ENCODE assay signal across 7 cellular contexts in the genomic region with DNA sequence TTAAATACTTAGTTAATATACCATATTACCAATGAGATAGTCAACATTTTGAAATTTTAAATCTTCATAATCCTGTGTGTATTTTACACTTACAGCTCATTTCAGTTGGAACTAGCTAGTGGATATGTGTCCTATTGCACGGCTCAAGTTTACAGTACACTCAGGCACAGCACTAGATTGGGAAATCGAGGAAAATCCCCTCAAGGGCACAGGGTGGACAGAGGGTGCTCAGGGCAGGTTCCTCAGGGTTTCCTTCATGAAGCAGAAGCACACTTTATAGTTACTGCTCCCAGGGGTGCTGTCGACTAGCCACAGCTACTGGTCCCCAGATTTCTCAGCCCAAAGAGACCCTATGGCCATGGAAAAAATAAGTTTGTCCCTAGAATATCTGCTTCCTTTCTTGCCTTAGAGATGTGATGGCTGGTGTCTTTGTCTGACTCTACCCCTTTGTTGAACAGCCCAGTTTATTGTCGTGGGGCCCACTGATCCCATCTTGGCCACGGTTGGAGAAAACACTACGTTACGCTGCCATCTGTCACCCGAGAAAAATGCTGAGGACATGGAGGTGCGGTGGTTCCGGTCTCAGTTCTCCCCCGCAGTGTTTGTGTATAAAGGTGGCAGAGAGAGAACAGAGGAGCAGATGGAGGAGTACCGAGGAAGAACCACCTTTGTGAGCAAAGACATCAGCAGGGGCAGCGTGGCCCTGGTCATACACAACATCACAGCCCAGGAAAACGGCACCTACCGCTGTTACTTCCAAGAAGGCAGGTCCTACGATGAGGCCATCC. TPM values are rescaled to one million over a fixed set of nuclear protein-coding genes. Genes with fewer than 3 reads are reported as not detected.
DNase-seq lines count a peak whose midpoint lies in the region; ATAC-seq and TF ChIP-seq lines count a peak whose summit lies in the region.
"Had no signal": no experiment of that assay in that cellular context is flagged by ENCODE, and none has a peak within 500 bp of the region (broad histone marks: within the 10 kb centered on the region; RNA-seq: fewer than 3 reads in every experiment).

No MANE protein-coding gene starts in this region.

- POLR2A ChIA-PET in activated CD4-positive, alpha-beta T cell treated with anti-CD3 and anti-CD28 coated beads for 36 hours (lab: Charles Lee) = no interaction called here

- peak overlapping the region; percentile 63 for H3K27ac Mint-ChIP-seq in activated CD4-positive, alpha-beta T cell treated with anti-CD3 and anti-CD28 coated beads for 36 hours
- H3K27ac Mint-ChIP-seq in endodermal cell = no peak overlapping the region
- peak overlapping the region; percentile 98 for H3K27ac Mint-ChIP-seq in stimulated activated memory B cell treated with anti-CD40 and anti-IgM and Interleukin-4, amounts not matched to agents 10 μg/mL and 1 μg/mL and 100 μg/mL, for 72 hours

- CTCF ChIA-PET in activated CD4-positive, alpha-beta T cell treated with anti-CD3 and anti-CD28 coated beads for 36 hours (lab: Charles Lee) = no interaction called here

- 93 to 95% methylated on average over 12 to 16 of the region's 16 CpGs for WGBS in endodermal cell (ENCODE audit: insufficient coverage in 1 of 2, insufficient read length in 1 of 2), 2 experiments

- H3K9me3 ChIP-seq in endodermal cell (ENCODE audit: control insufficient read depth, low read length) = no peaks in the 10 kb centered on the region

- H3K27ac ChIP-seq in endodermal cell (ENCODE audit: low read depth, low read length) = no peak overlapping the region

- intact Hi-C loops in activated CD4-positive, alpha-beta T cell treated with anti-CD3 and anti-CD28 coated beads for 36 hours (cut with DNase I, micrococcal nuclease) = loop anchor here in 1 of 2 experiments (2.0 to 5.0 kb wide), 2 partner anchors 18 to 78 kb away; a partner anchor contains a TSS

- no peak for ATAC-seq in activated CD4-positive, alpha-beta T cell treated with anti-CD3 and anti-CD28 coated beads for 36 hours
- ATAC-seq in stimulated activated memory B cell treated with anti-CD40 and anti-IgM and Interleukin-4, amounts not matched to agents 10 μg/mL and 1 μg/mL and 100 μg/mL, for 72 hours = no peak

- H3K27me3 ChIP-seq in endodermal cell (ENCODE audit: control insufficient read depth, insufficient read depth, low read length, poor library complexity, severe bottlenecking) = no peaks in the 10 kb centered on the region

- DNase-seq in activated CD4-positive, alpha-beta T cell treated with anti-CD3 and anti-CD28 coated beads for 36 hours = no peak
- DNase-seq in activated CD4-positive, alpha-beta T cell treated with anti-CD3 and anti-CD28 coated beads, Interleukin-2, amount 50 U/mL, for 4 hours = no peak
- DNase-seq in endodermal cell = no peak
- DNase-seq in SW480 (ENCODE audit: low spot score) = no peak
- no peak for DNase-seq in amniotic stem cell (lab: John Stamatoyannopoulos, UW)
- DNase-seq: NCI-H2171 had no signal

- H3K4me1 Mint-ChIP-seq in activated CD4-positive, alpha-beta T cell treated with anti-CD3 and anti-CD28 coated beads for 36 hours = peaks cover 52% of the 10 kb centered on the region
- peaks cover 17% of the 10 kb centered on the region for H3K4me1 Mint-ChIP-seq in endodermal cell
- peaks cover 72% of the 10 kb centered on the region for H3K4me1 Mint-ChIP-seq in stimulated activated memory B cell treated with anti-CD40 and anti-IgM and Interleukin-4, amounts not matched to agents 10 μg/mL and 1 μg/mL and 100 μg/mL, for 72 hours

- H3K4me1 ChIP-seq in endodermal cell (ENCODE audit: control insufficient read depth, insufficient read depth, low read length) = no peaks in the 10 kb centered on the region

- peaks cover 36% of the 10 kb centered on the region for H3K36me3 ChIP-seq in endodermal cell (ENCODE audit: control insufficient read depth, insufficient read depth, low read length)

- H3K27me3 Mint-ChIP-seq in activated CD4-positive, alpha-beta T cell treated with anti-CD3 and anti-CD28 coated beads for 36 hours = no peaks in the 10 kb centered on the region
- no peaks in the 10 kb centered on the region for H3K27me3 Mint-ChIP-seq in endodermal cell (ENCODE audit: insufficient read depth)
- no peaks in the 10 kb centered on the region for H3K27me3 Mint-ChIP-seq in stimulated activated memory B cell treated with anti-CD40 and anti-IgM and Interleukin-4, amounts not matched to agents 10 μg/mL and 1 μg/mL and 100 μg/mL, for 72 hours

- TF ChIP-seq CTCF in endodermal cell (conservative IDR thresholded peaks at IDR 0.05) = no peak

- H3K4me3 ChIP-seq in endodermal cell (ENCODE audit: low read length) = peak overlapping the region; percentile 98

- H3K4me3 Mint-ChIP-seq in activated CD4-positive, alpha-beta T cell treated with anti-CD3 and anti-CD28 coated beads for 36 hours = peak overlapping the region; percentile 59
- H3K4me3 Mint-ChIP-seq in endodermal cell = peak overlapping the region; percentile 86
- H3K4me3 Mint-ChIP-seq in stimulated activated memory B cell treated with anti-CD40 and anti-IgM and Interleukin-4, amounts not matched to agents 10 μg/mL and 1 μg/mL and 100 μg/mL, for 72 hours = peak overlapping the region; percentile 71

- H3K9ac ChIP-seq in endodermal cell (ENCODE audit: extremely low read depth, low read length, poor library complexity, severe bottlenecking) = no peak overlapping the region

- peaks cover 49% of the 10 kb centered on the region for H3K36me3 Mint-ChIP-seq in activated CD4-positive, alpha-beta T cell treated with anti-CD3 and anti-CD28 coated beads for 36 hours (ENCODE audit: low read depth)
- peaks cover 46% of the 10 kb centered on the region for H3K36me3 Mint-ChIP-seq in endodermal cell (ENCODE audit: low read depth)
- H3K36me3 Mint-ChIP-seq in stimulated activated memory B cell treated with anti-CD40 and anti-IgM and Interleukin-4, amounts not matched to agents 10 μg/mL and 1 μg/mL and 100 μg/mL, for 72 hours = peaks cover 46% of the 10 kb centered on the region

- no peaks in the 10 kb centered on the region for H3K9me3 Mint-ChIP-seq in activated CD4-positive, alpha-beta T cell treated with anti-CD3 and anti-CD28 coated beads for 36 hours (ENCODE audit: low read depth)
- no peaks in the 10 kb centered on the region for H3K9me3 Mint-ChIP-seq in endodermal cell
- no peaks in the 10 kb centered on the region for H3K9me3 Mint-ChIP-seq in stimulated activated memory B cell treated with anti-CD40 and anti-IgM and Interleukin-4, amounts not matched to agents 10 μg/mL and 1 μg/mL and 100 μg/mL, for 72 hours

RNA-seq across cellular contexts. Expression of a gene that starts 1.5 kb away (rescaled TPM):
- 10 to 100 TPM; 17.3 to 17.5 TPM for total RNA-seq in activated CD4-positive, alpha-beta T cell treated with anti-CD3 and anti-CD28 coated beads for 36 hours
- total RNA-seq in endodermal cell = 10 to 100 TPM; 15.0 to 18.7 TPM
- polyA plus RNA-seq in endodermal cell (2013, experiment 1 of 2) = 17.1 TPM
- 16.3 TPM for polyA plus RNA-seq in endodermal cell (2013, experiment 2 of 2)

RNA-seq across cellular contexts. Expression of a gene that starts 18.9 kb away (rescaled TPM):
- 10 to 100 TPM; 33.3 to 34.1 TPM for total RNA-seq in activated CD4-positive, alpha-beta T cell treated with anti-CD3 and anti-CD28 coated beads for 36 hours
- total RNA-seq in endodermal cell = 1 to 10 TPM; 1.3 to 3.9 TPM
- 2.9 TPM for polyA plus RNA-seq in endodermal cell (2013, experiment 1 of 2)
- 3.4 TPM for polyA plus RNA-seq in endodermal cell (2013, experiment 2 of 2)

RNA-seq across cellular contexts. Expression of a gene that starts 40.9 kb away (rescaled TPM):
- not detected for total RNA-seq in activated CD4-positive, alpha-beta T cell treated with anti-CD3 and anti-CD28 coated beads for 36 hours
- under 1 TPM in 1 of 2 donors, not detected in 1; 0.11 TPM for total RNA-seq in endodermal cell
- polyA plus RNA-seq in endodermal cell (2013, experiment 1 of 2) = not detected
- polyA plus RNA-seq in endodermal cell (2013, experiment 2 of 2) = not detected

RNA-seq across cellular contexts. Expression of a gene that starts 57.1 kb away (rescaled TPM):
- total RNA-seq in activated CD4-positive, alpha-beta T cell treated with anti-CD3 and anti-CD28 coated beads for 36 hours = 10 to 100 TPM; 31.4 to 33.2 TPM
- 1 to 10 TPM; 1.9 to 2.0 TPM for total RNA-seq in endodermal cell
- polyA plus RNA-seq in endodermal cell (2013, experiment 1 of 2) = 10.2 TPM
- 8.4 TPM for polyA plus RNA-seq in endodermal cell (2013, experiment 2 of 2)

Comparison
In these comparisons a context has a peak if more than half of its experiments do, and no peak if none do; other contexts are left out.
1. RNA of a gene that starts 18.9 kb away (total RNA-seq): 33.3 to 34.1 TPM in activated CD4-positive, alpha-beta T cell treated with anti-CD3 and anti-CD28 coated beads for 36 hours; 1.3 to 3.9 TPM in endodermal cell; every median in the first group is over 4 times any median in the second.
2. Peak in every context shown above with its lines, with median percentiles within 50 percentile points of each other: H3K4me3 Mint-ChIP-seq.